ENCODE assay signal across 8 cellular contexts in the genomic region with DNA sequence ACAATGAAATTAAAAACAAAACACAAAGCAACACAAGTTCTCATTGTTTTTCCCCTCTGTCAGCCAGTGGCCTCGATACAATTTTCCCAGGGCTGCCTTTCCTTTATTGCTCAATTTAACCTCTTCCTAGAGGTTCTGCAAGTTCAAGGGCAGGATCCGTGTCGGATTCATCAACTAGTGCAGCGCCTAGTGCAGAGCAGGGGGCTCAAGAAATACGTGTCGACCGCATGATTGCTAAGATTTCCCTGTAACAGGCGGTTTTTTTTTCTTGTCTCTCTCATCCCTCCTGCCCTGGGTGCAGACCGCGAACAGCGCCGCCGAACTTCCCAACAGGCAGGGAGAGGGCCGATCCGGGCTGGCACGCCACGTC.
A peak's percentile ranks its signal among the peaks of the same experiment; 100 is the strongest.
DNase-seq lines count a peak whose midpoint lies in the region; ATAC-seq and TF ChIP-seq lines count a peak whose summit lies in the region.

No MANE protein-coding gene starts in this region.

- H3K27ac Mint-ChIP-seq in effector memory CD8-positive, alpha-beta T cell = peak overlapping the region; percentile 99 to 100

- no peaks in the 10 kb centered on the region for H3K9me3 ChIP-seq in SK-N-MC (ENCODE audit: low read depth, low read length)
- no peaks in the 10 kb centered on the region for H3K9me3 ChIP-seq in neutrophil

- DNase-seq in activated CD4-positive, alpha-beta T cell treated with anti-CD3 and anti-CD28 coated beads for 4 hours = peak; percentile 45 to 52
- no peak for DNase-seq in activated CD4-positive, alpha-beta T cell treated with anti-CD3 and anti-CD28 coated beads, Interleukin-2, amount 50 U/mL, for 1 hour
- DNase-seq in SK-N-MC (ENCODE audit: low read depth, low spot score) = no peak
- DNase-seq in effector memory CD8-positive, alpha-beta T cell = no peak
- no peak for DNase-seq in NCI-H187 treated with DMSO at 0.1 percent for 48 hours (lab: John Stamatoyannopoulos, UW)
- no peak for DNase-seq in ecto neural progenitor cell (ENCODE audit: low spot score)
- no peak for DNase-seq in stimulated activated CD4-positive, alpha-beta T cell treated with anti-CD3 and anti-CD28 coated beads, Interleukin-2, amount 100 ng/mL, for 48 hours

- no peak overlapping the region for H3K9ac ChIP-seq in SK-N-MC (ENCODE audit: insufficient read length)

- no peaks in the 10 kb centered on the region for H3K9me3 Mint-ChIP-seq in effector memory CD8-positive, alpha-beta T cell

- H3K36me3 ChIP-seq in SK-N-MC (ENCODE audit: insufficient read depth, low read length) = no peaks in the 10 kb centered on the region
- peaks cover 3% of the 10 kb centered on the region for H3K36me3 ChIP-seq in neutrophil

- H3K27me3 Mint-ChIP-seq in effector memory CD8-positive, alpha-beta T cell = no peaks in the 10 kb centered on the region

- peaks cover 70% of the 10 kb centered on the region for H3K36me3 Mint-ChIP-seq in effector memory CD8-positive, alpha-beta T cell (ENCODE audit: insufficient read depth)

- no peak for TF ChIP-seq CTCF in neutrophil (IDR thresholded peaks at IDR 0.05)

- H3K4me3 Mint-ChIP-seq in effector memory CD8-positive, alpha-beta T cell = peak overlapping the region; percentile 99

- no peaks in the 10 kb centered on the region for H3K27me3 ChIP-seq in neutrophil

- H3K4me1 ChIP-seq in neutrophil (ENCODE audit: control insufficient read depth in 1 of 2, insufficient read depth in 1 of 2, low read depth in 1 of 2, low read length in 1 of 2) = peaks cover 56 to 59% of the 10 kb centered on the region in 2 experiments

- H3K27ac ChIP-seq in SK-N-MC = no peak overlapping the region
- peak overlapping the region; percentile 92 for H3K27ac ChIP-seq in neutrophil

- H3K4me3 ChIP-seq in SK-N-MC = peak overlapping the region; percentile 74
- peak overlapping the region; percentile 89 to 91 for H3K4me3 ChIP-seq in neutrophil (ENCODE audit: low read depth in 1 of 2, low read length in 1 of 2)

- H3K4me1 Mint-ChIP-seq in effector memory CD8-positive, alpha-beta T cell (ENCODE audit: low read depth in 2 of 2) = peaks cover 42 to 50% of the 10 kb centered on the region in 2 donors

- peak; percentile 6 for ATAC-seq in effector memory CD8-positive, alpha-beta T cell (replicated peaks)

Comparison
In these comparisons a context has a peak if more than half of its experiments do, and no peak if none do; other contexts are left out.
1. DNase-seq: peak in activated CD4-positive, alpha-beta T cell treated with anti-CD3 and anti-CD28 coated beads for 4 hours (2 of 2); none in activated CD4-positive, alpha-beta T cell treated with anti-CD3 and anti-CD28 coated beads, Interleukin-2, amount 50 U/mL, for 1 hour (single experiment), SK-N-MC (single experiment), effector memory CD8-positive, alpha-beta T cell (0 of 3), NCI-H187 treated with DMSO at 0.1 percent for 48 hours (single experiment), ecto neural progenitor cell (single experiment) and stimulated activated CD4-positive, alpha-beta T cell treated with anti-CD3 and anti-CD28 coated beads, Interleukin-2, amount 100 ng/mL, for 48 hours (0 of 2).